12 cellular contexts compared by ENCODE assay signal in genomic region chrX:129780441-129781105, GRCh38. TPM values are rescaled to one million over a fixed set of nuclear protein-coding genes. Genes with fewer than 3 reads are reported as not detected.
DNase-seq lines count a peak whose midpoint lies in the region; ATAC-seq and TF ChIP-seq lines count a peak whose summit lies in the region.
"Had no signal": no experiment of that assay in that cellular context is flagged by ENCODE, and none has a peak within 500 bp of the region (broad histone marks: within the 10 kb centered on the region; RNA-seq: fewer than 3 reads in every experiment).

No MANE protein-coding gene starts in this region.

- peaks cover 63% of the 10 kb centered on the region for H3K4me1 ChIP-seq in CD8-positive, alpha-beta memory T cell (ENCODE audit: insufficient read depth, low read length)
- H3K4me1 ChIP-seq in neutrophil (ENCODE audit: control insufficient read depth in 1 of 2, insufficient read depth in 1 of 2, low read depth in 1 of 2, low read length in 1 of 2) (peaks cover 81% of the 10 kb centered on the region in 2 experiments), vagina (no peaks in the 10 kb centered on the region)
- H3K4me1 ChIP-seq: foreskin keratinocyte had no signal

- DNase-seq in CD8-positive, alpha-beta memory T cell: no peak
- DNase-seq in caudate nucleus (lab: John Stamatoyannopoulos, UW) (no peak), dorsolateral prefrontal cortex (no peak), vagina (ENCODE audit: extremely low spot score in 2 of 2) (no peak)
- DNase-seq: foreskin keratinocyte, NCI-H510A had no signal

- TF ChIP-seq CTCF in neutrophil (IDR thresholded peaks at IDR 0.05) (no peak), dorsolateral prefrontal cortex (IDR thresholded peaks at IDR 0.05 in 54 of 56, conservative IDR thresholded peaks at IDR 0.05 in 2 of 56; ENCODE audit: low read depth in 1 of 56, partially characterized antibody in 56 of 56) (no peak), vagina (IDR thresholded peaks at IDR 0.05) (no peak)

- TF ChIP-seq POLR2A in vagina (IDR thresholded peaks at IDR 0.05): no peak

- intact Hi-C loops in dorsolateral prefrontal cortex (cut with DNase I) (no loop called here), vagina (cut with DNase I) (no loop called here)

- peak overlapping the region; percentile 64 for H3K27ac ChIP-seq in CD8-positive, alpha-beta memory T cell (ENCODE audit: low read depth, low read length)
- peak overlapping the region; percentile 29 for H3K27ac ChIP-seq in caudate nucleus (ENCODE audit: low read depth, low read length)
- peak overlapping the region; percentile 99 for H3K27ac ChIP-seq in neutrophil
- peak overlapping the region in 3 of 59 donors; percentile 16 to 35 (median 33) for H3K27ac ChIP-seq in dorsolateral prefrontal cortex
- no peak overlapping the region for H3K27ac ChIP-seq in vagina
- H3K27ac ChIP-seq: foreskin keratinocyte had no signal

- no peak for ATAC-seq in GM18520 (IDR thresholded peaks at IDR 0.05; ENCODE audit: unreplicated experiment)
- ATAC-seq in HG03039 (IDR thresholded peaks at IDR 0.05; ENCODE audit: unreplicated experiment): no peak
- ATAC-seq: foreskin keratinocyte had no signal

- H3K9me3 ChIP-seq in CD8-positive, alpha-beta memory T cell (ENCODE audit: low read length): no peaks in the 10 kb centered on the region
- H3K9me3 ChIP-seq in neutrophil (no peaks in the 10 kb centered on the region), vagina (no peaks in the 10 kb centered on the region)

- H3K27me3 Mint-ChIP-seq in CD8-positive, alpha-beta memory T cell: no peaks in the 10 kb centered on the region
- H3K27me3 Mint-ChIP-seq in IgD-negative memory B cell: no peaks in the 10 kb centered on the region

- no peaks in the 10 kb centered on the region for H3K27me3 ChIP-seq in CD8-positive, alpha-beta memory T cell (ENCODE audit: insufficient read depth, low read length, poor library complexity, severe bottlenecking)
- H3K27me3 ChIP-seq in neutrophil: no peaks in the 10 kb centered on the region
- H3K27me3 ChIP-seq in dorsolateral prefrontal cortex: peaks cover 0 to 60% (median 8%) of the 10 kb centered on the region in 45 donors
- H3K27me3 ChIP-seq in vagina: no peaks in the 10 kb centered on the region
- H3K27me3 ChIP-seq: foreskin keratinocyte had no signal

- peak overlapping the region; percentile 86 to 97 (median 94) for H3K27ac Mint-ChIP-seq in CD8-positive, alpha-beta memory T cell
- H3K27ac Mint-ChIP-seq in IgD-negative memory B cell: peak overlapping the region; percentile 87 to 99 (median 97)

- peaks cover 8 to 54% (median 20%) of the 10 kb centered on the region in 3 donors for H3K36me3 Mint-ChIP-seq in CD8-positive, alpha-beta memory T cell
- H3K36me3 Mint-ChIP-seq in IgD-negative memory B cell: no peaks in the 10 kb centered on the region

- H3K9me3 Mint-ChIP-seq in CD8-positive, alpha-beta memory T cell: peaks cover 0 to 4% (median 0%) of the 10 kb centered on the region in 5 donors
- no peaks in the 10 kb centered on the region for H3K9me3 Mint-ChIP-seq in IgD-negative memory B cell

- CTCF ChIA-PET in CD8-positive, alpha-beta memory T cell (lab: Charles Lee): interaction anchor here (1.2 to 3.8 kb wide), 7 partner anchors 10 to 145 kb away, joined by 4 to 37 read pairs (median 10); no protein-coding TSS in a partner anchor

- POLR2A ChIA-PET in CD8-positive, alpha-beta memory T cell (lab: Charles Lee): interaction anchor here (0.9 to 5.1 kb wide), 8 partner anchors 10 to 126 kb away, joined by 3 to 82 read pairs (median 11); partner anchors contain the start of genes UTP14A and ZDHHC9

- H3K4me3 ChIP-seq in CD8-positive, alpha-beta memory T cell (ENCODE audit: low read length): peak overlapping the region; percentile 84
- H3K4me3 ChIP-seq in neutrophil (ENCODE audit: low read depth in 1 of 2, low read length in 1 of 2) (peak overlapping the region; percentile 71 to 93), dorsolateral prefrontal cortex (peak overlapping the region in 25 of 59 donors; percentile 6 to 41 (median 25)), vagina (peak overlapping the region in 1 of 2 donors; percentile 26)

- H3K4me3 Mint-ChIP-seq in CD8-positive, alpha-beta memory T cell: peak overlapping the region; percentile 87 to 100 (median 97)
- peak overlapping the region; percentile 96 to 99 (median 98) for H3K4me3 Mint-ChIP-seq in IgD-negative memory B cell

- peaks cover 74 to 97% (median 84%) of the 10 kb centered on the region in 3 donors for H3K4me1 Mint-ChIP-seq in CD8-positive, alpha-beta memory T cell
- peaks cover 32 to 72% (median 60%) of the 10 kb centered on the region in 3 donors for H3K4me1 Mint-ChIP-seq in IgD-negative memory B cell

- H3K36me3 ChIP-seq in CD8-positive, alpha-beta memory T cell (ENCODE audit: insufficient read depth, low read length): peaks cover 17% of the 10 kb centered on the region
- H3K36me3 ChIP-seq in neutrophil: peaks cover 28% of the 10 kb centered on the region
- H3K36me3 ChIP-seq in vagina: no peaks in the 10 kb centered on the region

RNA-seq across cellular contexts. Expression of gene SASH3, which starts 0.8 kb away (rescaled TPM):
- 100 to 1,000 TPM; 140 to 147 TPM for total RNA-seq in CD8-positive, alpha-beta memory T cell
- 296 TPM for polyA plus RNA-seq in CD8-positive, alpha-beta memory T cell
- 203 TPM for polyA plus RNA-seq in IgD-negative memory B cell
- 10 to 100 TPM in 9 of 120 experiments, 1 to 10 TPM in 109, under 1 TPM in 2; 0.50 to 20.0 (median 4.8) TPM for total RNA-seq in dorsolateral prefrontal cortex
- total RNA-seq in vagina: 14.0 TPM
- total RNA-seq: foreskin keratinocyte, LHCN-M2, SK-MEL-5 had no signal
- polyA plus RNA-seq: foreskin keratinocyte had no signal

RNA-seq across cellular contexts. Expression of gene XPNPEP2, which starts 41.8 kb away (rescaled TPM):
- total RNA-seq in CD8-positive, alpha-beta memory T cell: under 1 TPM; 0.28 to 0.29 TPM
- 1.2 TPM for polyA plus RNA-seq in CD8-positive, alpha-beta memory T cell
- polyA plus RNA-seq in IgD-negative memory B cell: 0.26 TPM
- total RNA-seq in dorsolateral prefrontal cortex (under 1 TPM in 6 of 120 experiments, not detected in 114; 0.07 to 0.29 (median 0.17) TPM), vagina (22.3 TPM)
- total RNA-seq: foreskin keratinocyte, LHCN-M2, SK-MEL-5 had no signal
- polyA plus RNA-seq: foreskin keratinocyte had no signal

Comparison
In these comparisons a context has a peak if more than half of its experiments do, and no peak if none do; other contexts are left out.
1. RNA of gene XPNPEP2, which starts 41.8 kb away (total RNA-seq): 22.3 TPM in vagina (single experiment); 0.28 to 0.29 TPM in CD8-positive, alpha-beta memory T cell and 0.07 to 0.29 TPM in dorsolateral prefrontal cortex; every median in the first group is over 10 times any median in the second.